In the genomic region with DNA sequence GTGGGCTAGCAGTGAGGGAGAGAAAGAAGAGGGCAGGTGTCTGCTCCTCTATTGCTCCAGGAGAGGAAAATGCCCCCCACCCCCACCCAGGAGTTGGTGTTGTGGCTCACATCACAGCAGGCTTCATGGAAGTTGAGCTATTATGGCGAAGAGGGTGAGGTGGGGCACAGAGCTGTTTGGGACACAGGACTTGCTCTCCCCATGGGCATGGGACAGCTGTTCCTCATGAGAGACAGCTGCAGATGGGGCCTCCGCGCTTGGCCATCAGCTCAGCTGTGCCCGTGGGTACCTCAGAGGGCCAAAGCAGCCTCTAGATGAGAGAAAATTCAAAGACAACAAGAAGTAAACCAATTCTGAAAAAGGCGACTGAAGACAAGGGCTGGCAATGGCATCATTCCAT, we compare ENCODE assay signal across 17 cellular contexts.
DNase-seq lines count a peak whose midpoint lies in the region; ATAC-seq and TF ChIP-seq lines count a peak whose summit lies in the region.
"Had no signal": no experiment of that assay in that cellular context is flagged by ENCODE, and none has a peak within 500 bp of the region (broad histone marks: within the 10 kb centered on the region; RNA-seq: fewer than 3 reads in every experiment).

No MANE protein-coding gene starts in this region.

- peak overlapping the region; percentile 79 for H3K27ac Mint-ChIP-seq in activated naive CD4-positive, alpha-beta T cell treated with anti-CD3 and anti-CD28 coated beads, Interleukin-2, amount 50 U/mL, for 24 hours
- peak overlapping the region; percentile 12 for H3K27ac Mint-ChIP-seq in dendritic cell treated with granulocyte-macrophage colony-stimulating factor and Interleukin-4, amounts not matched to agents 40 ng/mL and 50 ng/mL, for 4 days
- H3K27ac Mint-ChIP-seq: activated CD4-positive, alpha-beta T cell treated with anti-CD3 and anti-CD28 coated beads, Interleukin-2, amount 10 ng/mL, durations not matched to agents 7 days and 5 days had no signal

- H4K20me1 ChIP-seq in OCI-LY1 (ENCODE audit: insufficient read depth, low read length), result no peaks in the 10 kb centered on the region

- 64 to 80% methylated on average over 3 to 5 of the region's 5 CpGs for WGBS in transverse colon (ENCODE audit: low coverage in 1 of 2), 2 donors
- no CpG with 5 or more reads among the region's 5 CpGs for WGBS in mesendoderm (ENCODE audit: extremely low coverage, insufficient coverage, low lambda C conversion rate)

- no peak for TF ChIP-seq POLR2A in transverse colon (IDR thresholded peaks at IDR 0.05)

- ATAC-seq in HG02981 (IDR thresholded peaks at IDR 0.05; ENCODE audit: unreplicated experiment), result no peak

- H2BK15ac ChIP-seq in mesendoderm (replicated peaks; ENCODE audit: low read depth), result no peak overlapping the region

- H4K8ac ChIP-seq in mesendoderm (ENCODE audit: low read depth, low read length), result no peak overlapping the region

- no peaks in the 10 kb centered on the region for H3K9me2 ChIP-seq in OCI-LY1 (ENCODE audit: low read depth, low read length)

- H3K4me1 Mint-ChIP-seq in activated naive CD4-positive, alpha-beta T cell treated with anti-CD3 and anti-CD28 coated beads, Interleukin-2, amount 50 U/mL, for 24 hours, result peaks cover 86% of the 10 kb centered on the region
- peaks cover 51% of the 10 kb centered on the region for H3K4me1 Mint-ChIP-seq in dendritic cell treated with granulocyte-macrophage colony-stimulating factor and Interleukin-4, amounts not matched to agents 40 ng/mL and 50 ng/mL, for 4 days (ENCODE audit: low read depth)

- no peak overlapping the region for H3K4ac ChIP-seq in mesendoderm (ENCODE audit: low read depth, low read length)

- H3K27me3 ChIP-seq in OCI-LY1 (ENCODE audit: insufficient read depth, low read length) (no peaks in the 10 kb centered on the region), transverse colon (no peaks in the 10 kb centered on the region), ascending aorta (no peaks in the 10 kb centered on the region), mesendoderm (ENCODE audit: insufficient read depth, low read length, poor library complexity) (no peaks in the 10 kb centered on the region)
- H3K27me3 ChIP-seq: adrenal gland, MG63 had no signal

- intact Hi-C loops in dendritic cell treated with granulocyte-macrophage colony-stimulating factor and Interleukin-4, amounts not matched to agents 40 ng/mL and 50 ng/mL, for 4 days (cut with micrococcal nuclease), result no loop called here
- intact Hi-C loops in transverse colon (cut with DNase I; ENCODE audit: low total_unique reads), result no loop called here
- intact Hi-C loops in ascending aorta (cut with DNase I), result no loop called here

- TF ChIP-seq CTCF in OCI-LY1 (IDR thresholded peaks at IDR 0.05; ENCODE audit: low read length) (no peak), transverse colon (IDR thresholded peaks at IDR 0.05) (no peak), ascending aorta (IDR thresholded peaks at IDR 0.05) (no peak)

- no peaks in the 10 kb centered on the region for H3F3A ChIP-seq in OCI-LY1 (ENCODE audit: insufficient read depth, low read length)

- TF ChIP-seq EP300 in transverse colon (IDR thresholded peaks at IDR 0.05; ENCODE audit: low read depth), result no peak

- H3K9me3 ChIP-seq in OCI-LY1 (ENCODE audit: low read length), result no peaks in the 10 kb centered on the region
- no peaks in the 10 kb centered on the region for H3K9me3 ChIP-seq in transverse colon
- no peaks in the 10 kb centered on the region for H3K9me3 ChIP-seq in ascending aorta
- H3K9me3 ChIP-seq: adrenal gland, MG63 had no signal

- H3K56ac ChIP-seq in mesendoderm (ENCODE audit: low read length), result no peak overlapping the region

- H4K5ac ChIP-seq in mesendoderm (ENCODE audit: low read length), result no peak overlapping the region

- in situ Hi-C loops in transverse colon (cut with MboI; ENCODE audit: low pct_ligation_motif_present in 1 of 4, low pct_unique_long_range_greater_than_20kb in 1 of 4, low sequenced_read_pairs in 3 of 4), result no loop called here

- no peak overlapping the region for H3K18ac ChIP-seq in mesendoderm (ENCODE audit: low read length)

- H3K79me1 ChIP-seq in mesendoderm (ENCODE audit: low read length), result no peaks in the 10 kb centered on the region

- H3K9ac ChIP-seq in OCI-LY1 (ENCODE audit: low read length) (no peak overlapping the region), mesendoderm (ENCODE audit: low read length) (no peak overlapping the region)

- H3K4me1 ChIP-seq in OCI-LY1 (ENCODE audit: insufficient read depth, low read length, severe bottlenecking), result peaks cover 93% of the 10 kb centered on the region
- peaks cover 62 to 97% (median 78%) of the 10 kb centered on the region in 4 donors for H3K4me1 ChIP-seq in transverse colon
- H3K4me1 ChIP-seq in ascending aorta, result peaks cover 4 to 32% of the 10 kb centered on the region in 2 donors
- H3K4me1 ChIP-seq in mesendoderm (ENCODE audit: control insufficient read depth, low read depth, low read length), result no peaks in the 10 kb centered on the region
- H3K4me1 ChIP-seq: adrenal gland had no signal

- H3K27ac ChIP-seq in OCI-LY1 (ENCODE audit: low read depth, low read length, poor library complexity, severe bottlenecking), result peak overlapping the region; percentile 36
- H3K27ac ChIP-seq in transverse colon, result peak overlapping the region; percentile 80 to 88 (median 84)
- H3K27ac ChIP-seq in ascending aorta, result no peak overlapping the region
- no peak overlapping the region for H3K27ac ChIP-seq in mesendoderm (ENCODE audit: low read depth, low read length)
- H3K27ac ChIP-seq: adrenal gland had no signal

- H2BK120ac ChIP-seq in mesendoderm (ENCODE audit: low read depth, low read length), result no peak overlapping the region

- H3K27me3 Mint-ChIP-seq in activated naive CD4-positive, alpha-beta T cell treated with anti-CD3 and anti-CD28 coated beads, Interleukin-2, amount 50 U/mL, for 24 hours, result no peaks in the 10 kb centered on the region
- peaks cover 4% of the 10 kb centered on the region for H3K27me3 Mint-ChIP-seq in dendritic cell treated with granulocyte-macrophage colony-stimulating factor and Interleukin-4, amounts not matched to agents 40 ng/mL and 50 ng/mL, for 4 days
- H3K27me3 Mint-ChIP-seq: activated CD4-positive, alpha-beta T cell treated with anti-CD3 and anti-CD28 coated beads, Interleukin-2, amount 10 ng/mL, durations not matched to agents 7 days and 5 days had no signal

- no peak overlapping the region for H2BK5ac ChIP-seq in mesendoderm (ENCODE audit: low read length)

- no peak overlapping the region for H3K4me3 ChIP-seq in OCI-LY1 (ENCODE audit: low read depth, low read length, poor library complexity, severe bottlenecking)
- H3K4me3 ChIP-seq in transverse colon, result no peak overlapping the region
- H3K4me3 ChIP-seq in ascending aorta, result no peak overlapping the region
- no peak overlapping the region for H3K4me3 ChIP-seq in mesendoderm (ENCODE audit: low read length)
- H3K4me3 ChIP-seq: adrenal gland, MG63 had no signal

- H3K4me2 ChIP-seq in OCI-LY1 (ENCODE audit: low read length) (no peak overlapping the region), mesendoderm (ENCODE audit: low read length) (no peak overlapping the region)

- H3K23ac ChIP-seq in mesendoderm (ENCODE audit: low read length), result no peak overlapping the region

- DNase-seq in activated naive CD4-positive, alpha-beta T cell treated with anti-CD3 and anti-CD28 coated beads, Interleukin-2, amount 50 U/mL, for 16 hours, result no peak
- no peak for DNase-seq in transverse colon
- DNase-seq in ascending aorta (ENCODE audit: low spot score in 2 of 2), result no peak
- DNase-seq in mesendoderm, result no peak
- DNase-seq: activated CD4-positive, alpha-beta T cell treated with anti-CD3 and anti-CD28 coated beads, Interleukin-2, amount 10 ng/mL, durations not matched to agents 7 days and 5 days; adrenal gland; DMS79; effector CD4-positive, alpha-beta T cell; GOT3; MG63; NCI-H1436 treated with DMSO at 0.1 percent for 48 hours; NCI-H226 had no signal

- no peaks in the 10 kb centered on the region for H3K9me3 Mint-ChIP-seq in activated naive CD4-positive, alpha-beta T cell treated with anti-CD3 and anti-CD28 coated beads, Interleukin-2, amount 50 U/mL, for 24 hours
- no peaks in the 10 kb centered on the region for H3K9me3 Mint-ChIP-seq in dendritic cell treated with granulocyte-macrophage colony-stimulating factor and Interleukin-4, amounts not matched to agents 40 ng/mL and 50 ng/mL, for 4 days
- H3K9me3 Mint-ChIP-seq: activated CD4-positive, alpha-beta T cell treated with anti-CD3 and anti-CD28 coated beads, Interleukin-2, amount 10 ng/mL, durations not matched to agents 7 days and 5 days; nephron had no signal

- H3K36me3 ChIP-seq in OCI-LY1 (ENCODE audit: insufficient read depth, low read length) (peaks cover 94% of the 10 kb centered on the region), transverse colon (no peaks in the 10 kb centered on the region), ascending aorta (no peaks in the 10 kb centered on the region), mesendoderm (ENCODE audit: control insufficient read depth, insufficient read depth, low read length) (no peaks in the 10 kb centered on the region)
- H3K36me3 ChIP-seq: adrenal gland, MG63 had no signal

- peaks cover 85% of the 10 kb centered on the region for H3K79me2 ChIP-seq in OCI-LY1 (ENCODE audit: insufficient read depth, low read length)
- no peaks in the 10 kb centered on the region for H3K79me2 ChIP-seq in mesendoderm (ENCODE audit: control insufficient read depth, insufficient read depth, low read length)

- no peak overlapping the region for H2AK5ac ChIP-seq in mesendoderm (ENCODE audit: low read length)

- H3K36me3 Mint-ChIP-seq in activated naive CD4-positive, alpha-beta T cell treated with anti-CD3 and anti-CD28 coated beads, Interleukin-2, amount 50 U/mL, for 24 hours, result peaks cover 4% of the 10 kb centered on the region
- no peaks in the 10 kb centered on the region for H3K36me3 Mint-ChIP-seq in dendritic cell treated with granulocyte-macrophage colony-stimulating factor and Interleukin-4, amounts not matched to agents 40 ng/mL and 50 ng/mL, for 4 days (ENCODE audit: low read depth)

- H3K4me3 Mint-ChIP-seq in activated naive CD4-positive, alpha-beta T cell treated with anti-CD3 and anti-CD28 coated beads, Interleukin-2, amount 50 U/mL, for 24 hours, result no peak overlapping the region
- no peak overlapping the region for H3K4me3 Mint-ChIP-seq in dendritic cell treated with granulocyte-macrophage colony-stimulating factor and Interleukin-4, amounts not matched to agents 40 ng/mL and 50 ng/mL, for 4 days
- H3K4me3 Mint-ChIP-seq: activated CD4-positive, alpha-beta T cell treated with anti-CD3 and anti-CD28 coated beads, Interleukin-2, amount 10 ng/mL, durations not matched to agents 7 days and 5 days; nephron had no signal

- no peak overlapping the region for H2AFZ ChIP-seq in OCI-LY1 (ENCODE audit: low read length)

Comparison
In these comparisons a context has a peak if more than half of its experiments do, and no peak if none do; other contexts are left out.
1. H3K27ac ChIP-seq: peak in OCI-LY1 (single experiment) and transverse colon (4 of 4); none in ascending aorta (0 of 2) and mesendoderm (single experiment).